ENCODE assay signal across 5 cellular contexts in genomic region chr6:33343606-33343952, GRCh38. TPM values are rescaled to one million over a fixed set of nuclear protein-coding genes. Genes with fewer than 3 reads are reported as not detected.
A peak's percentile ranks its signal among the peaks of the same experiment; 100 is the strongest.
DNase-seq lines count a peak whose midpoint lies in the region; ATAC-seq and FAIRE-seq lines count a peak whose summit lies in the region.
"Not testable (repeated sequence)": the region's sequence is repeated elsewhere in the genome, so short reads cannot be mapped to it uniquely, and the experiment has no call there.

No MANE protein-coding gene starts in this region.

- 76 to 86% (median 80%) methylated on average over 7 of the region's 7 CpGs for WGBS in small intestine, 3 donors

- H3K27ac Mint-ChIP-seq in T-helper 2 cell treated with Interferon-gamma antibody and Interleukin-4, amounts not matched to agents 5 μg/mL and 100 μg/mL, for 36 hours = peak overlapping the region; percentile 90
- H3K27ac Mint-ChIP-seq in activated T-helper 1 cell treated with anti-CD3 and anti-CD28 coated beads, Interleukin-12 subunit alpha, Interleukin-12 subunit beta, Interleukin-2, Interleukin-4 antibody, amounts not matched to agents 30 ng/mL and 10 ng/mL and 1 ng/mL, durations not matched to agents 14 hours and 24 hours and 36 hours = peak overlapping the region; percentile 74

- DNase-seq in T-helper 2 cell treated with Interferon-gamma antibody and Interleukin-4, amounts not matched to agents 5 μg/mL and 100 μg/mL, for 36 hours (ENCODE audit: low spot score); activated T-helper 1 cell treated with anti-CD3 and anti-CD28 coated beads, Interleukin-12 subunit alpha, Interleukin-12 subunit beta, Interleukin-2, Interleukin-4 antibody, amounts not matched to agents 30 ng/mL and 10 ng/mL and 1 ng/mL, durations not matched to agents 14 hours and 24 hours and 36 hours (ENCODE audit: low spot score); effector memory CD4-positive, alpha-beta T cell; small intestine: not testable (repeated sequence)

- H3K4me1 Mint-ChIP-seq in T-helper 2 cell treated with Interferon-gamma antibody and Interleukin-4, amounts not matched to agents 5 μg/mL and 100 μg/mL, for 36 hours (ENCODE audit: low read depth) = peaks cover 26% of the 10 kb centered on the region
- peaks cover 26% of the 10 kb centered on the region for H3K4me1 Mint-ChIP-seq in activated T-helper 1 cell treated with anti-CD3 and anti-CD28 coated beads, Interleukin-12 subunit alpha, Interleukin-12 subunit beta, Interleukin-2, Interleukin-4 antibody, amounts not matched to agents 30 ng/mL and 10 ng/mL and 1 ng/mL, durations not matched to agents 14 hours and 24 hours and 36 hours (ENCODE audit: low read depth)

- peaks cover 26% of the 10 kb centered on the region for H3K4me1 ChIP-seq in effector memory CD4-positive, alpha-beta T cell (ENCODE audit: control insufficient read depth, insufficient read depth, low read length, poor library complexity, severe bottlenecking)
- not testable (repeated sequence) for H3K4me1 ChIP-seq in small intestine (ENCODE audit: control insufficient read depth in 2 of 2, insufficient read depth in 1 of 2, low read depth in 1 of 2, low read length in 1 of 2)

- not testable (repeated sequence) for H3K27me3 Mint-ChIP-seq in T-helper 2 cell treated with Interferon-gamma antibody and Interleukin-4, amounts not matched to agents 5 μg/mL and 100 μg/mL, for 36 hours (ENCODE audit: low read depth); activated T-helper 1 cell treated with anti-CD3 and anti-CD28 coated beads, Interleukin-12 subunit alpha, Interleukin-12 subunit beta, Interleukin-2, Interleukin-4 antibody, amounts not matched to agents 30 ng/mL and 10 ng/mL and 1 ng/mL, durations not matched to agents 14 hours and 24 hours and 36 hours (ENCODE audit: insufficient read depth)

- not testable (repeated sequence) for H3K4me3 ChIP-seq in effector memory CD4-positive, alpha-beta T cell (ENCODE audit: insufficient read depth, low read depth, low read length, poor library complexity, severe bottlenecking); small intestine (ENCODE audit: low read depth in 1 of 2, low read length in 2 of 2)

- not testable (repeated sequence) for H3K9me3 ChIP-seq in effector memory CD4-positive, alpha-beta T cell (ENCODE audit: control insufficient read depth, low read length); small intestine (ENCODE audit: control insufficient read depth, low read depth)

- peak overlapping the region; percentile 76 for H3K4me3 Mint-ChIP-seq in T-helper 2 cell treated with Interferon-gamma antibody and Interleukin-4, amounts not matched to agents 5 μg/mL and 100 μg/mL, for 36 hours
- peak overlapping the region; percentile 12 for H3K4me3 Mint-ChIP-seq in activated T-helper 1 cell treated with anti-CD3 and anti-CD28 coated beads, Interleukin-12 subunit alpha, Interleukin-12 subunit beta, Interleukin-2, Interleukin-4 antibody, amounts not matched to agents 30 ng/mL and 10 ng/mL and 1 ng/mL, durations not matched to agents 14 hours and 24 hours and 36 hours

- H3K36me3 ChIP-seq in effector memory CD4-positive, alpha-beta T cell (ENCODE audit: control insufficient read depth, insufficient read depth, low read length); small intestine (ENCODE audit: control insufficient read depth in 2 of 2, insufficient read depth in 2 of 2, low read length in 2 of 2): not testable (repeated sequence)

- peak overlapping the region; percentile 87 for H3K27ac ChIP-seq in effector memory CD4-positive, alpha-beta T cell (ENCODE audit: insufficient read depth, low read length, poor library complexity, severe bottlenecking)
- H3K27ac ChIP-seq in small intestine (ENCODE audit: low read depth in 1 of 2, low read length in 1 of 2) = peak overlapping the region; percentile 5 to 77

- not testable (repeated sequence) for H3K9me3 Mint-ChIP-seq in T-helper 2 cell treated with Interferon-gamma antibody and Interleukin-4, amounts not matched to agents 5 μg/mL and 100 μg/mL, for 36 hours; activated T-helper 1 cell treated with anti-CD3 and anti-CD28 coated beads, Interleukin-12 subunit alpha, Interleukin-12 subunit beta, Interleukin-2, Interleukin-4 antibody, amounts not matched to agents 30 ng/mL and 10 ng/mL and 1 ng/mL, durations not matched to agents 14 hours and 24 hours and 36 hours

- peak; percentile 13 for ATAC-seq in GM19324 (IDR thresholded peaks at IDR 0.05; ENCODE audit: low FRiP score, unreplicated experiment)

- FAIRE-seq in small intestine (lab: Jason Lieb, UNC) = not testable (repeated sequence)

- intact Hi-C loops in activated T-helper 1 cell treated with anti-CD3 and anti-CD28 coated beads, Interleukin-12 subunit alpha, Interleukin-12 subunit beta, Interleukin-2, Interleukin-4 antibody, amounts not matched to agents 30 ng/mL and 10 ng/mL and 1 ng/mL, durations not matched to agents 14 hours and 24 hours and 36 hours (cut with micrococcal nuclease) = loop anchor here (10.0 kb wide), 1 partner anchor 441 kb away; the partner anchor contains the start of gene LEMD2

- H3K36me3 Mint-ChIP-seq in T-helper 2 cell treated with Interferon-gamma antibody and Interleukin-4, amounts not matched to agents 5 μg/mL and 100 μg/mL, for 36 hours (ENCODE audit: low read depth); activated T-helper 1 cell treated with anti-CD3 and anti-CD28 coated beads, Interleukin-12 subunit alpha, Interleukin-12 subunit beta, Interleukin-2, Interleukin-4 antibody, amounts not matched to agents 30 ng/mL and 10 ng/mL and 1 ng/mL, durations not matched to agents 14 hours and 24 hours and 36 hours (ENCODE audit: low read depth): not testable (repeated sequence)

- H3K27me3 ChIP-seq in effector memory CD4-positive, alpha-beta T cell (replicated peaks; ENCODE audit: control insufficient read depth, insufficient read depth, low read length, poor library complexity, severe bottlenecking); small intestine (ENCODE audit: control insufficient read depth in 2 of 2, insufficient read depth in 2 of 2, low read length in 2 of 2): not testable (repeated sequence)

RNA-seq across cellular contexts. Expression of gene DAXX, which starts 20.8 kb away (rescaled TPM):
- 66.3 and 69.3 TPM in 2 replicates for total RNA-seq in activated T-helper 1 cell treated with anti-CD3 and anti-CD28 coated beads, Interleukin-12 subunit alpha, Interleukin-12 subunit beta, Interleukin-2, Interleukin-4 antibody, amounts not matched to agents 30 ng/mL and 10 ng/mL and 1 ng/mL, durations not matched to agents 14 hours and 24 hours and 36 hours
- 10 to 100 TPM; 19.5 to 34.7 (median 24.2) TPM for polyA plus RNA-seq in small intestine

RNA-seq across cellular contexts. Expression of gene ZBTB22, which starts 26.0 kb away (rescaled TPM):
- total RNA-seq in activated T-helper 1 cell treated with anti-CD3 and anti-CD28 coated beads, Interleukin-12 subunit alpha, Interleukin-12 subunit beta, Interleukin-2, Interleukin-4 antibody, amounts not matched to agents 30 ng/mL and 10 ng/mL and 1 ng/mL, durations not matched to agents 14 hours and 24 hours and 36 hours = 12.5 and 14.7 TPM in 2 replicates
- 10 to 100 TPM; 10.7 to 14.1 (median 13.5) TPM for polyA plus RNA-seq in small intestine

RNA-seq across cellular contexts. Expression of gene TAPBP, which starts 29.7 kb away (rescaled TPM):
- 264 and 265 TPM in 2 replicates for total RNA-seq in activated T-helper 1 cell treated with anti-CD3 and anti-CD28 coated beads, Interleukin-12 subunit alpha, Interleukin-12 subunit beta, Interleukin-2, Interleukin-4 antibody, amounts not matched to agents 30 ng/mL and 10 ng/mL and 1 ng/mL, durations not matched to agents 14 hours and 24 hours and 36 hours
- 10 to 100 TPM; 33.8 to 64.1 (median 47.2) TPM for polyA plus RNA-seq in small intestine

RNA-seq across cellular contexts. Expression of gene RGL2, which starts 44.8 kb away (rescaled TPM):
- 27.6 and 28.0 TPM in 2 replicates for total RNA-seq in activated T-helper 1 cell treated with anti-CD3 and anti-CD28 coated beads, Interleukin-12 subunit alpha, Interleukin-12 subunit beta, Interleukin-2, Interleukin-4 antibody, amounts not matched to agents 30 ng/mL and 10 ng/mL and 1 ng/mL, durations not matched to agents 14 hours and 24 hours and 36 hours
- polyA plus RNA-seq in small intestine = 10 to 100 TPM; 13.2 to 32.9 (median 17.6) TPM

RNA-seq across cellular contexts. Expression of gene KIFC1, which starts 48.0 kb away (rescaled TPM):
- 54.7 and 59.6 TPM in 2 replicates for total RNA-seq in activated T-helper 1 cell treated with anti-CD3 and anti-CD28 coated beads, Interleukin-12 subunit alpha, Interleukin-12 subunit beta, Interleukin-2, Interleukin-4 antibody, amounts not matched to agents 30 ng/mL and 10 ng/mL and 1 ng/mL, durations not matched to agents 14 hours and 24 hours and 36 hours
- 10 to 100 TPM in 1 of 3 donors, 1 to 10 TPM in 2; 3.1 to 23.2 (median 3.2) TPM for polyA plus RNA-seq in small intestine
